Comparison of ENCODE assay signal across 8 cellular contexts in genomic region chr2:230987137-230988020, GRCh38. TPM values are rescaled to one million over a fixed set of nuclear protein-coding genes. Genes with fewer than 3 reads are reported as not detected.
DNase-seq lines count a peak whose midpoint lies in the region; ATAC-seq and TF ChIP-seq lines count a peak whose summit lies in the region.

No MANE protein-coding gene starts in this region.

- H3K9me3 Mint-ChIP-seq in CD8-positive, alpha-beta T cell: no peaks in the 10 kb centered on the region
- no peaks in the 10 kb centered on the region for H3K9me3 Mint-ChIP-seq in WTC11

- CTCF ChIA-PET in CD8-positive, alpha-beta T cell (lab: Charles Lee): interaction anchor here (0.6 to 16.2 kb wide), 46 partner anchors 9 to 285 kb away, joined by 3 to 368 read pairs (median 5); partner anchors contain the start of genes GPR55, ITM2C and SPATA3
- CTCF ChIA-PET in WTC11 (lab: Charles Lee): interaction anchor here (0.6 to 6.3 kb wide), 35 partner anchors 8 to 406 kb away, joined by 3 to 85 read pairs (median 5); partner anchors contain the start of genes GPR55 and SPATA3

- peak; percentile 74 for ATAC-seq in CD8-positive, alpha-beta T cell
- ATAC-seq in GM21825 (IDR thresholded peaks at IDR 0.05; ENCODE audit: unreplicated experiment) (peak; percentile 40), WTC11 (peak; percentile 78), HG02623 (IDR thresholded peaks at IDR 0.05; ENCODE audit: unreplicated experiment) (no peak)

- peaks cover 10% of the 10 kb centered on the region for H3K27me3 Mint-ChIP-seq in CD8-positive, alpha-beta T cell (ENCODE audit: low read depth)
- no peaks in the 10 kb centered on the region for H3K27me3 Mint-ChIP-seq in WTC11 (ENCODE audit: low read depth)

- no peaks in the 10 kb centered on the region for H3K36me3 Mint-ChIP-seq in CD8-positive, alpha-beta T cell
- H3K36me3 Mint-ChIP-seq in WTC11: no peaks in the 10 kb centered on the region

- H3K9me3 ChIP-seq in CD8-positive, alpha-beta T cell (ENCODE audit: low read length): no peaks in the 10 kb centered on the region
- H3K9me3 ChIP-seq in spleen: no peaks in the 10 kb centered on the region

- no peaks in the 10 kb centered on the region for H3K27me3 ChIP-seq in CD8-positive, alpha-beta T cell (ENCODE audit: insufficient read depth, low read length)
- H3K27me3 ChIP-seq in spleen (replicated peaks in 1 of 7): peaks cover 0 to 44% (median 16%) of the 10 kb centered on the region in 7 donors

- POLR2A ChIA-PET in CD8-positive, alpha-beta T cell (lab: Charles Lee): interaction anchor here (1.4 to 2.2 kb wide), 2 partner anchors 65 to 163 kb away, joined by 3 to 10 read pairs; no protein-coding TSS in a partner anchor
- POLR2A ChIA-PET in WTC11 (lab: Charles Lee): interaction anchor here (0.7 kb wide), 1 partner anchor 85 kb away, joined by 3 read pairs; no protein-coding TSS in a partner anchor

- WGBS in spleen, 5 donors: 9 to 14% (median 13%) methylated on average over 27 to 34 of the region's 34 CpGs

- intact Hi-C loops in CD8-positive, alpha-beta T cell (cut with DNase I, micrococcal nuclease): loop anchor here (1.0 kb wide), 5 partner anchors 61 to 163 kb away; partner anchors contain the start of gene ITM2C (in 2 of the 2)
- intact Hi-C loops in spleen (cut with DNase I; ENCODE audit: low total_unique reads): loop anchor here (2.0 to 10.0 kb wide), 2 partner anchors 73 to 163 kb away; no protein-coding TSS in a partner anchor

- H3K4me1 Mint-ChIP-seq in CD8-positive, alpha-beta T cell (ENCODE audit: low read depth): peaks cover 13% of the 10 kb centered on the region
- H3K4me1 Mint-ChIP-seq in WTC11: peaks cover 24% of the 10 kb centered on the region

- no peak overlapping the region for H3K27ac ChIP-seq in CD8-positive, alpha-beta T cell (ENCODE audit: low read depth, low read length)
- no peak overlapping the region for H3K27ac ChIP-seq in spleen

- TF ChIP-seq POLR2A in spleen (IDR thresholded peaks at IDR 0.05): no peak

- peak; percentile 53 to 92 (median 78) for DNase-seq in CD8-positive, alpha-beta T cell
- DNase-seq in NCI-H2029 treated with DMSO at 0.1 percent for 48 hours (lab: John Stamatoyannopoulos, UW) (peak; percentile 4), WTC11 (ENCODE audit: low spot score) (peak; percentile 92), cardiac fibroblast (ENCODE audit: low read depth in 2 of 2) (peak; percentile 73 to 74), islet precursor cell (peak; percentile 92), spleen (peak; percentile 95)

- TF ChIP-seq CTCF in CD8-positive, alpha-beta T cell (IDR thresholded peaks at IDR 0.05): peak; percentile 90
- TF ChIP-seq CTCF in WTC11 (IDR thresholded peaks at IDR 0.05): peak; percentile 93
- TF ChIP-seq CTCF in cardiac fibroblast (IDR thresholded peaks at IDR 0.05; ENCODE audit: low read depth, low read length): peak; percentile 89
- peak; percentile 79 to 98 (median 96) for TF ChIP-seq CTCF in spleen (IDR thresholded peaks at IDR 0.05 in 8 of 11, conservative IDR thresholded peaks at IDR 0.05 in 3 of 11)

- H3K4me3 ChIP-seq in CD8-positive, alpha-beta T cell (ENCODE audit: low read depth, low read length): peak overlapping the region; percentile 71
- H3K4me3 ChIP-seq in cardiac fibroblast (replicated peaks in 1 of 2; ENCODE audit: low read depth in 2 of 2, low read length in 2 of 2): peak overlapping the region; percentile 31 to 39
- peak overlapping the region in 7 of 8 donors; percentile 25 to 69 (median 32) for H3K4me3 ChIP-seq in spleen

- peak overlapping the region; percentile 59 for H3K4me3 Mint-ChIP-seq in CD8-positive, alpha-beta T cell
- peak overlapping the region; percentile 61 for H3K4me3 Mint-ChIP-seq in WTC11

- H3K4me1 ChIP-seq in CD8-positive, alpha-beta T cell (ENCODE audit: insufficient read depth, low read length): peaks cover 10% of the 10 kb centered on the region
- H3K4me1 ChIP-seq in spleen: peaks cover 4 to 11% (median 9%) of the 10 kb centered on the region in 6 donors

- H3K27ac Mint-ChIP-seq in CD8-positive, alpha-beta T cell: no peak overlapping the region
- H3K27ac Mint-ChIP-seq in WTC11: peak overlapping the region; percentile 58

- H3K36me3 ChIP-seq in CD8-positive, alpha-beta T cell (ENCODE audit: insufficient read depth, low read length): no peaks in the 10 kb centered on the region
- no peaks in the 10 kb centered on the region for H3K36me3 ChIP-seq in spleen

TF ChIP-seq in WTC11, 78 proteins besides CTCF, POLR2A, EP300 and RAD21 (continues in another document):
- TF ChIP-seq TP53 (CRISPR knock-in tag; IDR thresholded peaks at IDR 0.05): peak; percentile 35; the same call in 1 of the 2 replicates
- TF ChIP-seq HMGA2 (CRISPR knock-in tag; IDR thresholded peaks at IDR 0.05): no peak
- no peak for TF ChIP-seq MLX (CRISPR knock-in tag; IDR thresholded peaks at IDR 0.05)
- TF ChIP-seq ZNF671 (CRISPR knock-in tag; IDR thresholded peaks at IDR 0.05): no peak
- TF ChIP-seq, protein P1, sequence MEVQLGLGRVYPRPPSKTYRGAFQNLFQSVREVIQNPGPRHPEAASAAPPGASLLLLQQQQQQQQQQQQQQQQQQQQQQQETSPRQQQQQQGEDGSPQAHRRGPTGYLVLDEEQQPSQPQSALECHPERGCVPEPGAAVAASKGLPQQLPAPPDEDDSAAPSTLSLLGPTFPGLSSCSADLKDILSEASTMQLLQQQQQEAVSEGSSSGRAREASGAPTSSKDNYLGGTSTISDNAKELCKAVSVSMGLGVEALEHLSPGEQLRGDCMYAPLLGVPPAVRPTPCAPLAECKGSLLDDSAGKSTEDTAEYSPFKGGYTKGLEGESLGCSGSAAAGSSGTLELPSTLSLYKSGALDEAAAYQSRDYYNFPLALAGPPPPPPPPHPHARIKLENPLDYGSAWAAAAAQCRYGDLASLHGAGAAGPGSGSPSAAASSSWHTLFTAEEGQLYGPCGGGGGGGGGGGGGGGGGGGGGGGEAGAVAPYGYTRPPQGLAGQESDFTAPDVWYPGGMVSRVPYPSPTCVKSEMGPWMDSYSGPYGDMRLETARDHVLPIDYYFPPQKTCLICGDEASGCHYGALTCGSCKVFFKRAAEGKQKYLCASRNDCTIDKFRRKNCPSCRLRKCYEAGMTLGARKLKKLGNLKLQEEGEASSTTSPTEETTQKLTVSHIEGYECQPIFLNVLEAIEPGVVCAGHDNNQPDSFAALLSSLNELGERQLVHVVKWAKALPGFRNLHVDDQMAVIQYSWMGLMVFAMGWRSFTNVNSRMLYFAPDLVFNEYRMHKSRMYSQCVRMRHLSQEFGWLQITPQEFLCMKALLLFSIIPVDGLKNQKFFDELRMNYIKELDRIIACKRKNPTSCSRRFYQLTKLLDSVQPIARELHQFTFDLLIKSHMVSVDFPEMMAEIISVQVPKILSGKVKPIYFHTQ (CRISPR knock-in tag; IDR thresholded peaks at IDR 0.05): no peak
- TF ChIP-seq JUN (CRISPR knock-in tag; IDR thresholded peaks at IDR 0.05): no peak
- TF ChIP-seq USF1 (CRISPR knock-in tag; IDR thresholded peaks at IDR 0.05): 0 out of 2 replicates have a peak, but pooled peaks have one; percentile 34
- no peak; the same call in 1 of the 2 replicates for TF ChIP-seq SP1 (CRISPR knock-in tag; conservative IDR thresholded peaks at IDR 0.05)
- TF ChIP-seq ELF4 (CRISPR knock-in tag; IDR thresholded peaks at IDR 0.05; ENCODE audit: low read depth): no peak
- peak; percentile 66; the same call in 1 of the 2 replicates for TF ChIP-seq HMGXB4 (CRISPR knock-in tag; IDR thresholded peaks at IDR 0.05)

RNA-seq across cellular contexts. Expression of gene SPATA3, which starts 8.5 kb away (rescaled TPM):
- not detected for total RNA-seq in CD8-positive, alpha-beta T cell
- total RNA-seq in WTC11 (2021) (not detected in 3 replicates), spleen (not detected)
- not detected for polyA plus RNA-seq in spleen

RNA-seq across cellular contexts. Expression of gene C2orf72, which starts 49.9 kb away (rescaled TPM):
- not detected for total RNA-seq in CD8-positive, alpha-beta T cell
- total RNA-seq in WTC11 (2021) (1.3 to 2.8 TPM (median 1.7 TPM) in 3 replicates), spleen (not detected)
- not detected for polyA plus RNA-seq in spleen

Comparison
In these comparisons a context has a peak if more than half of its experiments do, and no peak if none do; other contexts are left out.
1. DNase-seq: peak in every context shown above with its lines; median percentile 95 in spleen; 92 in WTC11; 92 in islet precursor cell; 78 in CD8-positive, alpha-beta T cell; 74 in cardiac fibroblast; 4 in NCI-H2029 treated with DMSO at 0.1 percent for 48 hours.